Comparison of ENCODE assay signal across 1 cellular context in the genomic region with DNA sequence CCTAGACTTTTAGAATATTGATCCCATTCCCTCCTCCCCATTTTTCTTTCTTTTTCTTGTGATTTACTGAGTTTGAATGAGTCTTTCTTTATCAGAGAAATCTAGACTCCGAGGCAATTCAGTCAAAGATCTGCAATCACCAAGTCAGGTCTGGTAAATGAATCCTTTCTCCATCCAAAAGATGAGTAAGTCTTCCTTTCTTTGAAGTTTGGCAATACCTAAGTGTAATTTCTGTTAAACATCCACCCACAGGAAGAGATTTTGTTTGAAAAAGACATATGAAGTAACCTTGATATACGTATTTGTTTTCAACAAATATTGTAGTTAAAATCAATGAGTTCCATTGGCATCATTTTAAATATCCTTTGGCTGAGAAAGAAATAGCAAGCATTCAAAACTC.
TF ChIP-seq lines count a peak whose summit lies in the region.

No MANE protein-coding gene starts in this region.

TF ChIP-seq in IMR-90, 13 proteins besides CTCF, POLR2A, EP300 and RAD21:
- TF ChIP-seq, protein P1, sequence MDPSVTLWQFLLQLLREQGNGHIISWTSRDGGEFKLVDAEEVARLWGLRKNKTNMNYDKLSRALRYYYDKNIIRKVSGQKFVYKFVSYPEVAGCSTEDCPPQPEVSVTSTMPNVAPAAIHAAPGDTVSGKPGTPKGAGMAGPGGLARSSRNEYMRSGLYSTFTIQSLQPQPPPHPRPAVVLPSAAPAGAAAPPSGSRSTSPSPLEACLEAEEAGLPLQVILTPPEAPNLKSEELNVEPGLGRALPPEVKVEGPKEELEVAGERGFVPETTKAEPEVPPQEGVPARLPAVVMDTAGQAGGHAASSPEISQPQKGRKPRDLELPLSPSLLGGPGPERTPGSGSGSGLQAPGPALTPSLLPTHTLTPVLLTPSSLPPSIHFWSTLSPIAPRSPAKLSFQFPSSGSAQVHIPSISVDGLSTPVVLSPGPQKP (IDR thresholded peaks at IDR 0.05; ENCODE audit: borderline replicate concordance, low read depth, low read length) = no peak
- TF ChIP-seq CEBPB (IDR thresholded peaks at IDR 0.05; ENCODE audit: low read depth, low read length) = peak; percentile 54; the same call in 1 of the 2 replicates
